In genomic region chr7:128861957-128862570, GRCh38 we compare ENCODE assay signal across 8 cellular contexts. TPM values are rescaled to one million over a fixed set of nuclear protein-coding genes. Genes with fewer than 3 reads are reported as not detected.
DNase-seq lines count a peak whose midpoint lies in the region; ATAC-seq and TF ChIP-seq lines count a peak whose summit lies in the region.

No MANE protein-coding gene starts in this region.

- peaks cover 46% of the 10 kb centered on the region for H3K4me1 Mint-ChIP-seq in dendritic cell treated with granulocyte-macrophage colony-stimulating factor and Interleukin-4, amounts not matched to agents 40 ng/mL and 50 ng/mL, for 4 days (ENCODE audit: low read depth)
- H3K4me1 Mint-ChIP-seq in nephron, result peaks cover 50% of the 10 kb centered on the region

- peaks cover 25 to 40% (median 36%) of the 10 kb centered on the region in 11 experiments for H4K20me1 ChIP-seq in BLaER1 treated with 17β-estradiol and CSF1 and Interleukin-3, amounts not matched to agents 10 nM and 100 nM

- H3K4me3 ChIP-seq in BLaER1 treated with 17β-estradiol and CSF1 and Interleukin-3, amounts not matched to agents 10 nM and 100 nM, result peak overlapping the region; percentile 77 to 96 (median 86); a peak in 19 of 20 replicates
- peak overlapping the region; percentile 77 for H3K4me3 ChIP-seq in MG63

- intact Hi-C loops in dendritic cell treated with granulocyte-macrophage colony-stimulating factor and Interleukin-4, amounts not matched to agents 40 ng/mL and 50 ng/mL, for 4 days (cut with micrococcal nuclease), result loop anchor here (10.0 kb wide), 1 partner anchor 67 kb away; the partner anchor contains the start of gene CCDC136
- intact Hi-C loops in head of caudate nucleus (cut with DNase I), result loop anchor here (10.0 kb wide), 1 partner anchor 67 kb away; the partner anchor contains the start of gene CCDC136

- H3K9me3 ChIP-seq in BLaER1 treated with 17β-estradiol and CSF1 and Interleukin-3, amounts not matched to agents 10 nM and 100 nM (replicated peaks in 1 of 11), result no peaks in the 10 kb centered on the region
- no peaks in the 10 kb centered on the region for H3K9me3 ChIP-seq in MG63

- ATAC-seq in GM18502 (IDR thresholded peaks at IDR 0.05; ENCODE audit: poor library complexity, unreplicated experiment) (no peak), GM19023 (IDR thresholded peaks at IDR 0.05; ENCODE audit: unreplicated experiment) (no peak)

- H3K36me3 Mint-ChIP-seq in dendritic cell treated with granulocyte-macrophage colony-stimulating factor and Interleukin-4, amounts not matched to agents 40 ng/mL and 50 ng/mL, for 4 days (ENCODE audit: low read depth), result peaks cover 34% of the 10 kb centered on the region
- peaks cover 16% of the 10 kb centered on the region for H3K36me3 Mint-ChIP-seq in nephron (ENCODE audit: low read depth)

- peak overlapping the region; percentile 62 to 85 (median 76) for H3K4me2 ChIP-seq in BLaER1 treated with 17β-estradiol and CSF1 and Interleukin-3, amounts not matched to agents 10 nM and 100 nM

- TF ChIP-seq CTCF in nephron (IDR thresholded peaks at IDR 0.05; ENCODE audit: unreplicated experiment in 3 of 3), result no peak

- DNase-seq in MG63 (no peak), NCI-H748 (lab: John Stamatoyannopoulos, UW; ENCODE audit: unreplicated experiment) (no peak), head of caudate nucleus (no peak)

- H3K9ac ChIP-seq in BLaER1 treated with 17β-estradiol and CSF1 and Interleukin-3, amounts not matched to agents 10 nM and 100 nM, result peak overlapping the region in 10 of 11 experiments; percentile 80 to 93 (median 90); a peak in 16 of 22 replicates

- H3K27me3 Mint-ChIP-seq in dendritic cell treated with granulocyte-macrophage colony-stimulating factor and Interleukin-4, amounts not matched to agents 40 ng/mL and 50 ng/mL, for 4 days, result peaks cover 4% of the 10 kb centered on the region
- no peaks in the 10 kb centered on the region for H3K27me3 Mint-ChIP-seq in nephron (ENCODE audit: low read depth)

- peak overlapping the region in 5 of 11 experiments; percentile 6 to 95 (median 34); a peak in 6 of 22 replicates for H3K27ac ChIP-seq in BLaER1 treated with 17β-estradiol and CSF1 and Interleukin-3, amounts not matched to agents 10 nM and 100 nM

- H3K27me3 ChIP-seq in BLaER1 treated with 17β-estradiol and CSF1 and Interleukin-3, amounts not matched to agents 10 nM and 100 nM, result no peaks in the 10 kb centered on the region; a peak in 3 of 22 replicates
- H3K27me3 ChIP-seq in MG63, result no peaks in the 10 kb centered on the region

- peaks cover 16 to 30% (median 23%) of the 10 kb centered on the region in 11 experiments for H3K36me3 ChIP-seq in BLaER1 treated with 17β-estradiol and CSF1 and Interleukin-3, amounts not matched to agents 10 nM and 100 nM
- H3K36me3 ChIP-seq in MG63, result 0 out of 2 replicates have a peak, but pooled peaks cover 6% of the 10 kb centered on the region

- no peaks in the 10 kb centered on the region for H3K9me3 Mint-ChIP-seq in dendritic cell treated with granulocyte-macrophage colony-stimulating factor and Interleukin-4, amounts not matched to agents 40 ng/mL and 50 ng/mL, for 4 days
- no peaks in the 10 kb centered on the region for H3K9me3 Mint-ChIP-seq in nephron

- H3K4me1 ChIP-seq in BLaER1 treated with 17β-estradiol and CSF1 and Interleukin-3, amounts not matched to agents 10 nM and 100 nM, result peaks cover 30 to 50% (median 42%) of the 10 kb centered on the region in 10 experiments

- peak overlapping the region; percentile 94 for H3K27ac Mint-ChIP-seq in dendritic cell treated with granulocyte-macrophage colony-stimulating factor and Interleukin-4, amounts not matched to agents 40 ng/mL and 50 ng/mL, for 4 days
- peak overlapping the region; percentile 90 to 97 (median 92) for H3K27ac Mint-ChIP-seq in nephron

- H3K4me3 Mint-ChIP-seq in dendritic cell treated with granulocyte-macrophage colony-stimulating factor and Interleukin-4, amounts not matched to agents 40 ng/mL and 50 ng/mL, for 4 days, result peak overlapping the region; percentile 90
- peak overlapping the region; percentile 95 to 98 (median 96) for H3K4me3 Mint-ChIP-seq in nephron

RNA-seq across cellular contexts. Expression of gene ATP6V1F, which starts 0.6 kb away (rescaled TPM):
- 83.6 and 97.0 TPM in 2 replicates for total RNA-seq in MG63 (2014; rRNA removed; shearing (Covaris generic); ENCODE audit: low replicate concordance)

RNA-seq across cellular contexts. Expression of gene FLNC, which starts 31.9 kb away (rescaled TPM):
- 71.1 and 93.1 TPM in 2 replicates for total RNA-seq in MG63 (2014; rRNA removed; shearing (Covaris generic); ENCODE audit: low replicate concordance)

RNA-seq across cellular contexts. Expression of gene KCP, which starts 48.4 kb away (rescaled TPM):
- not detected in 2 replicates for total RNA-seq in MG63 (2014; rRNA removed; shearing (Covaris generic); ENCODE audit: low replicate concordance)
